ENCODE assay signal across 14 cellular contexts in genomic region chr7:97272237-97272975, GRCh38.
DNase-seq lines count a peak whose midpoint lies in the region; ATAC-seq and TF ChIP-seq lines count a peak whose summit lies in the region.
"Had no signal": no experiment of that assay in that cellular context is flagged by ENCODE, and none has a peak within 500 bp of the region (broad histone marks: within the 10 kb centered on the region; RNA-seq: fewer than 3 reads in every experiment).

No MANE protein-coding gene starts in this region.

- no peak overlapping the region for H3K4me3 ChIP-seq in osteoblast (ENCODE audit: insufficient read depth, low read length)
- H3K4me3 ChIP-seq in BE2C (ENCODE audit: low read depth, low read length): no peak overlapping the region
- no peak overlapping the region for H3K4me3 ChIP-seq in HAP-1
- H3K4me3 ChIP-seq: smooth muscle cell, vagina had no signal

- in situ Hi-C loops in HAP-1 (cut with MboI; ENCODE audit: low sequenced_read_pairs): no loop called here

- ATAC-seq in GM18909 (IDR thresholded peaks at IDR 0.05; ENCODE audit: poor library complexity, unreplicated experiment): peak; percentile 93
- peak; percentile 94 for ATAC-seq in GM21576 (IDR thresholded peaks at IDR 0.05; ENCODE audit: unreplicated experiment)
- ATAC-seq in HG03280 (IDR thresholded peaks at IDR 0.05; ENCODE audit: unreplicated experiment): peak; percentile 83
- ATAC-seq: naive thymus-derived CD8-positive, alpha-beta T cell; SK-N-SH treated with all-trans-retinoic acid at 6 μM for 48 hours had no signal

- H3K36me3 ChIP-seq in osteoblast (ENCODE audit: insufficient read depth, low read length) (no peaks in the 10 kb centered on the region), BE2C (no peaks in the 10 kb centered on the region), HAP-1 (replicated peaks) (no peaks in the 10 kb centered on the region)
- H3K36me3 ChIP-seq: vagina had no signal

- no peaks in the 10 kb centered on the region for H3K4me1 ChIP-seq in osteoblast (ENCODE audit: insufficient read depth, low read length)
- H3K4me1 ChIP-seq in BE2C: no peaks in the 10 kb centered on the region
- H3K4me1 ChIP-seq in HAP-1: no peaks in the 10 kb centered on the region
- H3K4me1 ChIP-seq: vagina had no signal

- DNase-seq in osteoblast (ENCODE audit: insufficient read length, low spot score, missing footprints) (peak; percentile 4), BE2C (no peak), HAP-1 (ENCODE audit: low spot score in 2 of 2) (no peak)
- no peak for DNase-seq in activated naive CD4-positive, alpha-beta T cell treated with anti-CD3 and anti-CD28 coated beads, Interleukin-2, amount 50 U/mL, for 16 hours
- DNase-seq: activated effector memory CD4-positive, alpha-beta T cell treated with Interleukin-2 at 50 U/mL for 16 hours; naive thymus-derived CD8-positive, alpha-beta T cell; NCI-H1105; NCI-H748 treated with DMSO at 0.1 percent for 48 hours had no signal

- H3K79me2 ChIP-seq in osteoblast (ENCODE audit: insufficient read depth, low read length): no peaks in the 10 kb centered on the region

- H2AFZ ChIP-seq in osteoblast (ENCODE audit: low read length): no peak overlapping the region

- H3K27ac ChIP-seq in osteoblast (ENCODE audit: low read depth, low read length): no peak overlapping the region
- H3K27ac ChIP-seq: vagina had no signal

- H3K27me3 ChIP-seq in osteoblast (ENCODE audit: insufficient read depth, low read length) (no peaks in the 10 kb centered on the region), BE2C (peaks cover 9% of the 10 kb centered on the region), HAP-1 (ENCODE audit: low read depth) (no peaks in the 10 kb centered on the region)
- H3K27me3 ChIP-seq: vagina had no signal

- no peaks in the 10 kb centered on the region for H3K9me3 ChIP-seq in osteoblast (ENCODE audit: low read depth, low read length)
- H3K9me3 ChIP-seq in BE2C: no peaks in the 10 kb centered on the region
- no peaks in the 10 kb centered on the region for H3K9me3 ChIP-seq in HAP-1
- H3K9me3 ChIP-seq: vagina had no signal

- H3K4me2 ChIP-seq in osteoblast (ENCODE audit: insufficient read depth, low read length): no peak overlapping the region
- H3K4me2 ChIP-seq: smooth muscle cell had no signal

- TF ChIP-seq CTCF in osteoblast (IDR thresholded peaks at IDR 0.05; ENCODE audit: extremely low read depth, low read depth, low read length): no peak
- no peak for TF ChIP-seq CTCF in BE2C (IDR thresholded peaks at IDR 0.05; ENCODE audit: low read depth, low read length)

- no peaks in the 10 kb centered on the region for H4K20me1 ChIP-seq in osteoblast (ENCODE audit: insufficient read depth, low read length)
